Comparison of ENCODE assay signal across 12 cellular contexts in genomic region chr3:195356151-195357086, GRCh38.
DNase-seq lines count a peak whose midpoint lies in the region; ATAC-seq, FAIRE-seq and TF ChIP-seq lines count a peak whose summit lies in the region.
"Had no signal": no experiment of that assay in that cellular context is flagged by ENCODE, and none has a peak within 500 bp of the region (broad histone marks: within the 10 kb centered on the region; RNA-seq: fewer than 3 reads in every experiment).

No MANE protein-coding gene starts in this region.

- H2AFZ ChIP-seq in GM23338 (no peak overlapping the region), trophoblast cell (ENCODE audit: insufficient read depth, low read length, poor library complexity) (no peak overlapping the region)

- H3K4me3 Mint-ChIP-seq in GM23338, result no peak overlapping the region
- H3K4me3 Mint-ChIP-seq: T-helper 1 cell treated with Interleukin-12 subunit alpha and Interleukin-12 subunit beta and Interleukin-4 antibody, amounts not matched to agents 30 μg/mL and 1 μg/mL, for 36 hours had no signal

- no peak overlapping the region for H3K4me3 ChIP-seq in GM23338
- peak overlapping the region; percentile 45 for H3K4me3 ChIP-seq in left ventricle myocardium inferior
- H3K4me3 ChIP-seq in trophoblast cell (ENCODE audit: low read depth, low read length), result no peak overlapping the region

- H3K27me3 Mint-ChIP-seq in GM23338 (ENCODE audit: insufficient read depth, low read depth, poor library complexity), result no peaks in the 10 kb centered on the region

- H3K9ac ChIP-seq in trophoblast cell (ENCODE audit: low read length), result no peak overlapping the region

- no CpG with 5 or more reads among the region's 16 CpGs for WGBS in trophoblast cell (ENCODE audit: extremely low coverage, insufficient coverage, insufficient read length)

- no peaks in the 10 kb centered on the region for H3K36me3 ChIP-seq in GM23338 (ENCODE audit: insufficient read depth)
- peaks cover 3% of the 10 kb centered on the region for H3K36me3 ChIP-seq in left ventricle myocardium inferior
- peaks cover 0 to 2% of the 10 kb centered on the region in 2 experiments for H3K36me3 ChIP-seq in trophoblast cell (ENCODE audit: control insufficient read depth in 1 of 2, insufficient read depth in 2 of 2, low read length in 2 of 2)

- H3K27ac ChIP-seq in GM23338 (ENCODE audit: low read depth) (no peak overlapping the region), caudate nucleus (ENCODE audit: low read depth, low read length) (peak overlapping the region; percentile 4), left ventricle myocardium inferior (replicated peaks) (peak overlapping the region; percentile 45), trophoblast cell (ENCODE audit: low read depth, low read length) (peak overlapping the region; percentile 10)

- no peak overlapping the region for H3K4ac ChIP-seq in trophoblast cell (ENCODE audit: low read depth, low read length)

- no peak overlapping the region for H4K8ac ChIP-seq in trophoblast cell (ENCODE audit: low read depth, low read length)

- no peaks in the 10 kb centered on the region for H3K27me3 ChIP-seq in GM23338 (ENCODE audit: insufficient read depth)
- no peaks in the 10 kb centered on the region for H3K27me3 ChIP-seq in left ventricle myocardium inferior (ENCODE audit: low read depth)
- no peaks in the 10 kb centered on the region for H3K27me3 ChIP-seq in trophoblast cell (ENCODE audit: insufficient read depth, low read length)

- H3K9me2 ChIP-seq in GM23338 (ENCODE audit: insufficient read depth), result no peaks in the 10 kb centered on the region

- H3F3A ChIP-seq in GM23338 (replicated peaks; ENCODE audit: low read depth), result no peaks in the 10 kb centered on the region

- H3K4me2 ChIP-seq in GM23338 (no peak overlapping the region), trophoblast cell (ENCODE audit: low read length) (no peak overlapping the region)

- H4K20me1 ChIP-seq in GM23338 (replicated peaks; ENCODE audit: insufficient read depth), result no peaks in the 10 kb centered on the region

- no peaks in the 10 kb centered on the region for H3K79me1 ChIP-seq in trophoblast cell (ENCODE audit: low read length)

- H3K23ac ChIP-seq in trophoblast cell (ENCODE audit: low read length), result no peak overlapping the region

- peak overlapping the region; percentile 57 for H3K18ac ChIP-seq in trophoblast cell (ENCODE audit: low read length)

- no peak overlapping the region for H2BK120ac ChIP-seq in trophoblast cell (ENCODE audit: insufficient read depth, low read length, poor library complexity)

- DNase-seq in GM23338 (ENCODE audit: low spot score) (peak; percentile 15), caudate nucleus (lab: John Stamatoyannopoulos, UW) (peak in 53 of 61 donors; percentile 6 to 75 (median 32)), left ventricle myocardium inferior (peak; percentile 67), trophoblast cell (no peak), NCI-H345 (lab: John Stamatoyannopoulos, UW) (no peak), urothelium cell line (ENCODE audit: low spot score) (no peak)
- DNase-seq: activated naive CD4-positive, alpha-beta T cell treated with Interleukin-2 at 50 U/mL for 16 hours; effector CD4-positive, alpha-beta T cell had no signal

- no peak overlapping the region for H2BK12ac ChIP-seq in trophoblast cell (ENCODE audit: low read length)

- H2BK5ac ChIP-seq in trophoblast cell (ENCODE audit: low read depth, low read length, poor library complexity), result no peak overlapping the region

- H3K4me1 Mint-ChIP-seq in GM23338, result peaks cover 24% of the 10 kb centered on the region; the same call in 2 of the 3 replicates

- no peak for TF ChIP-seq CTCF in GM23338 (conservative IDR thresholded peaks at IDR 0.05; ENCODE audit: low read depth in 2 of 2)
- no peak for TF ChIP-seq CTCF in left ventricle myocardium inferior (IDR thresholded peaks at IDR 0.05; ENCODE audit: borderline replicate concordance)

- FAIRE-seq in urothelium cell line (lab: Jason Lieb, UNC), result no peak
- FAIRE-seq: GM18507 had no signal

- no peak overlapping the region for H4K12ac ChIP-seq in trophoblast cell (ENCODE audit: low read depth, low read length)

- no peak overlapping the region for H3K14ac ChIP-seq in trophoblast cell (ENCODE audit: low read length)

- ATAC-seq in GM23338, result peak; percentile 67
- no peak for ATAC-seq in HG03159 (IDR thresholded peaks at IDR 0.05; ENCODE audit: unreplicated experiment)
- ATAC-seq in HG02981 (IDR thresholded peaks at IDR 0.05; ENCODE audit: unreplicated experiment), result no peak

- peak overlapping the region; percentile 86 for H3K27ac Mint-ChIP-seq in GM23338
- H3K27ac Mint-ChIP-seq: T-helper 1 cell treated with Interleukin-12 subunit alpha and Interleukin-12 subunit beta and Interleukin-4 antibody, amounts not matched to agents 30 μg/mL and 1 μg/mL, for 36 hours had no signal

- peaks cover 14% of the 10 kb centered on the region; the same call in 1 of the 2 replicates for H3K79me2 ChIP-seq in GM23338 (replicated peaks; ENCODE audit: insufficient read depth)
- H3K79me2 ChIP-seq in trophoblast cell (ENCODE audit: control insufficient read depth, insufficient read depth, low read length, poor library complexity), result no peaks in the 10 kb centered on the region

- no peaks in the 10 kb centered on the region for H3K9me3 Mint-ChIP-seq in GM23338
- H3K9me3 Mint-ChIP-seq: T-helper 1 cell treated with Interleukin-12 subunit alpha and Interleukin-12 subunit beta and Interleukin-4 antibody, amounts not matched to agents 30 μg/mL and 1 μg/mL, for 36 hours had no signal

- H3K4me1 ChIP-seq in GM23338 (ENCODE audit: insufficient read depth), result peaks cover 9% of the 10 kb centered on the region; the same call in 1 of the 2 replicates
- peaks cover 27% of the 10 kb centered on the region for H3K4me1 ChIP-seq in left ventricle myocardium inferior
- H3K4me1 ChIP-seq in trophoblast cell (ENCODE audit: control insufficient read depth in 1 of 2, insufficient read depth in 2 of 2, low read length in 2 of 2), result peaks cover 12 to 13% of the 10 kb centered on the region in 2 experiments

- H2AK5ac ChIP-seq in trophoblast cell (ENCODE audit: low read length), result no peak overlapping the region

- no peaks in the 10 kb centered on the region for H3K9me3 ChIP-seq in left ventricle myocardium inferior (replicated peaks)
- H3K9me3 ChIP-seq in trophoblast cell (ENCODE audit: insufficient read depth, low read depth, low read length), result no peaks in the 10 kb centered on the region

- no peak overlapping the region for H4K91ac ChIP-seq in trophoblast cell (ENCODE audit: low read depth, low read length)

- intact Hi-C loops in left ventricle myocardium inferior (cut with micrococcal nuclease), result no loop called here

- H3K36me3 Mint-ChIP-seq in GM23338 (ENCODE audit: low read depth), result no peaks in the 10 kb centered on the region; the same call in 2 of the 3 replicates

TF ChIP-seq in GM23338, 12 proteins besides CTCF, POLR2A, EP300 and RAD21:
- no peak for TF ChIP-seq ZNF114 (CRISPR knock-in tag; IDR thresholded peaks at IDR 0.05)
- TF ChIP-seq EZH2 (IDR thresholded peaks at IDR 0.05; ENCODE audit: low read depth, unreplicated experiment), result no peak
- no peak for TF ChIP-seq EZH2phosphoT487 (IDR thresholded peaks at IDR 0.05; ENCODE audit: unreplicated experiment)
- no peak for TF ChIP-seq STAT1 (IDR thresholded peaks at IDR 0.05; ENCODE audit: unreplicated experiment)
- TF ChIP-seq ZNF331 (CRISPR knock-in tag; IDR thresholded peaks at IDR 0.05; ENCODE audit: low read depth), result no peak
- TF ChIP-seq POLR2AphosphoS5 (IDR thresholded peaks at IDR 0.05; ENCODE audit: low read depth), result no peak
- TF ChIP-seq, protein P1, sequence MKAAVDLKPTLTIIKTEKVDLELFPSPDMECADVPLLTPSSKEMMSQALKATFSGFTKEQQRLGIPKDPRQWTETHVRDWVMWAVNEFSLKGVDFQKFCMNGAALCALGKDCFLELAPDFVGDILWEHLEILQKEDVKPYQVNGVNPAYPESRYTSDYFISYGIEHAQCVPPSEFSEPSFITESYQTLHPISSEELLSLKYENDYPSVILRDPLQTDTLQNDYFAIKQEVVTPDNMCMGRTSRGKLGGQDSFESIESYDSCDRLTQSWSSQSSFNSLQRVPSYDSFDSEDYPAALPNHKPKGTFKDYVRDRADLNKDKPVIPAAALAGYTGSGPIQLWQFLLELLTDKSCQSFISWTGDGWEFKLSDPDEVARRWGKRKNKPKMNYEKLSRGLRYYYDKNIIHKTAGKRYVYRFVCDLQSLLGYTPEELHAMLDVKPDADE (IDR thresholded peaks at IDR 0.05), result no peak
- no peak for TF ChIP-seq CREB1 (CRISPR knock-in tag; IDR thresholded peaks at IDR 0.05; ENCODE audit: low read depth)

Comparison
In these comparisons a context has a peak if more than half of its experiments do, and no peak if none do; other contexts are left out.
1. DNase-seq: peak in GM23338 (single experiment), caudate nucleus (53 of 61) and left ventricle myocardium inferior (single experiment); none in trophoblast cell (0 of 2), NCI-H345 (single experiment) and urothelium cell line (single experiment).